9 cellular contexts compared by ENCODE assay signal in genomic region chr22:38941488-38941987, GRCh38.
DNase-seq lines count a peak whose midpoint lies in the region; ATAC-seq and TF ChIP-seq lines count a peak whose summit lies in the region.
"Had no signal": no experiment of that assay in that cellular context is flagged by ENCODE, and none has a peak within 500 bp of the region (broad histone marks: within the 10 kb centered on the region; RNA-seq: fewer than 3 reads in every experiment).

No MANE protein-coding gene starts in this region.

- H3K27me3 Mint-ChIP-seq in memory B cell, result peaks cover 27% of the 10 kb centered on the region

- DNase-seq in activated CD4-positive, CD25-positive, alpha-beta regulatory T cell treated with anti-CD3 and anti-CD28 coated beads, Interleukin-2, amount 50 U/mL, for 16 hours (ENCODE audit: low read depth, low spot score), result peak; percentile 52
- no peak for DNase-seq in memory B cell (ENCODE audit: low spot score in 2 of 2)
- DNase-seq in cerebellar nuclear complex (lab: John Stamatoyannopoulos, UW), result no peak
- no peak for DNase-seq in kidney tubule cell (ENCODE audit: low spot score)
- DNase-seq in HuH-7 (ENCODE audit: low spot score), result no peak

- ATAC-seq in GM18505 (IDR thresholded peaks at IDR 0.05; ENCODE audit: unreplicated experiment), result peak; percentile 57
- peak; percentile 60 for ATAC-seq in HG02763 (IDR thresholded peaks at IDR 0.05; ENCODE audit: unreplicated experiment)
- ATAC-seq in memory B cell (ENCODE audit: low read depth), result peak; percentile 71
- ATAC-seq in GM21619 (IDR thresholded peaks at IDR 0.05; ENCODE audit: unreplicated experiment), result no peak
- ATAC-seq: right cardiac atrium had no signal

- H3K36me3 Mint-ChIP-seq in memory B cell, result peaks cover 2% of the 10 kb centered on the region

- peak overlapping the region; percentile 84 for H3K4me3 Mint-ChIP-seq in memory B cell

- TF ChIP-seq POLR2A in GM18505 (IDR thresholded peaks at IDR 0.05; ENCODE audit: borderline replicate concordance, extremely low read depth, insufficient read depth, insufficient read length), result no peak

- peaks cover 21% of the 10 kb centered on the region for H3K4me1 Mint-ChIP-seq in memory B cell

- no peak overlapping the region for H3K27ac Mint-ChIP-seq in memory B cell

- no peaks in the 10 kb centered on the region for H3K9me3 Mint-ChIP-seq in memory B cell
